In genomic region chr22:28802595-28803087, GRCh38 we compare ENCODE assay signal across 8 cellular contexts. TPM values are rescaled to one million over a fixed set of nuclear protein-coding genes. Genes with fewer than 3 reads are reported as not detected.
DNase-seq lines count a peak whose midpoint lies in the region; ATAC-seq and TF ChIP-seq lines count a peak whose summit lies in the region.
"Had no signal": no experiment of that assay in that cellular context is flagged by ENCODE, and none has a peak within 500 bp of the region (broad histone marks: within the 10 kb centered on the region; RNA-seq: fewer than 3 reads in every experiment).

No MANE protein-coding gene starts in this region.

- no peaks in the 10 kb centered on the region for H3K9me3 ChIP-seq in skeletal muscle satellite cell (replicated peaks; ENCODE audit: low read length)

- H3K27me3 Mint-ChIP-seq in dendritic cell treated with granulocyte-macrophage colony-stimulating factor and Interleukin-4, amounts not matched to agents 40 ng/mL and 50 ng/mL, for 4 days: no peaks in the 10 kb centered on the region

- no peaks in the 10 kb centered on the region for H3K27me3 ChIP-seq in skeletal muscle satellite cell (ENCODE audit: control insufficient read depth, insufficient read depth, low read length)

- peaks cover 14% of the 10 kb centered on the region for H3K36me3 ChIP-seq in skeletal muscle satellite cell (ENCODE audit: insufficient read depth, low read length)

- peak; percentile 3 for TF ChIP-seq CTCF in GM12864 (IDR thresholded peaks at IDR 0.05; ENCODE audit: low read depth, low read length, missing control alignments)

- intact Hi-C loops in dendritic cell treated with granulocyte-macrophage colony-stimulating factor and Interleukin-4, amounts not matched to agents 40 ng/mL and 50 ng/mL, for 4 days (cut with micrococcal nuclease): loop anchor here (1.0 to 10.0 kb wide), 2 partner anchors 8 to 58 kb away; partner anchors contain the start of genes CHEK2 and HSCB
- intact Hi-C loops in left ventricle myocardium superior (cut with micrococcal nuclease) (no loop called here), left colon (cut with DNase I, micrococcal nuclease) (no loop called here)

- H3K4me1 Mint-ChIP-seq in dendritic cell treated with granulocyte-macrophage colony-stimulating factor and Interleukin-4, amounts not matched to agents 40 ng/mL and 50 ng/mL, for 4 days (ENCODE audit: low read depth): peaks cover 31% of the 10 kb centered on the region

- no peak for DNase-seq in GM12864 (ENCODE audit: low read depth)
- DNase-seq in NCI-H69 (lab: John Stamatoyannopoulos, UW): peak; percentile 40
- DNase-seq in left ventricle myocardium superior: no peak
- DNase-seq in left colon: no peak
- DNase-seq: NCI-H1436 treated with DMSO at 0.1 percent for 48 hours had no signal

- no peaks in the 10 kb centered on the region for H3K9me3 Mint-ChIP-seq in dendritic cell treated with granulocyte-macrophage colony-stimulating factor and Interleukin-4, amounts not matched to agents 40 ng/mL and 50 ng/mL, for 4 days

- no peak overlapping the region; the same call in 1 of the 2 replicates for H3K4me3 ChIP-seq in GM12864 (ENCODE audit: low read depth, low read length)
- H3K4me3 ChIP-seq in skeletal muscle satellite cell (ENCODE audit: low read length): no peak overlapping the region

- no peak overlapping the region for H3K9ac ChIP-seq in skeletal muscle satellite cell (ENCODE audit: low read depth, low read length)

- peak overlapping the region; percentile 100 for H3K27ac Mint-ChIP-seq in dendritic cell treated with granulocyte-macrophage colony-stimulating factor and Interleukin-4, amounts not matched to agents 40 ng/mL and 50 ng/mL, for 4 days

- H3K36me3 Mint-ChIP-seq in dendritic cell treated with granulocyte-macrophage colony-stimulating factor and Interleukin-4, amounts not matched to agents 40 ng/mL and 50 ng/mL, for 4 days (ENCODE audit: low read depth): peaks cover 40% of the 10 kb centered on the region

- ATAC-seq in left ventricle myocardium superior (no peak), left colon (no peak), GM18907 (IDR thresholded peaks at IDR 0.05; ENCODE audit: unreplicated experiment) (no peak)

- H3K4me3 Mint-ChIP-seq in dendritic cell treated with granulocyte-macrophage colony-stimulating factor and Interleukin-4, amounts not matched to agents 40 ng/mL and 50 ng/mL, for 4 days: peak overlapping the region; percentile 74

- H3K4me1 ChIP-seq in skeletal muscle satellite cell (ENCODE audit: control insufficient read depth, insufficient read depth, low read length): peaks cover 16% of the 10 kb centered on the region

- peak overlapping the region; percentile 95 for H3K4me2 ChIP-seq in skeletal muscle satellite cell (ENCODE audit: low read length)

RNA-seq across cellular contexts. Expression of gene XBP1, which starts 2.3 kb away (rescaled TPM):
- total RNA-seq in skeletal muscle satellite cell (2012; rRNA removed): 153 and 161 TPM in 2 replicates
- total RNA-seq in left ventricle myocardium superior: 73.7 TPM
- 100 to 1,000 TPM; 206 to 255 TPM for total RNA-seq in left colon

RNA-seq across cellular contexts. Expression of gene CCDC117, which starts 30.1 kb away (rescaled TPM):
- 14.7 and 16.2 TPM in 2 replicates for total RNA-seq in skeletal muscle satellite cell (2012; rRNA removed)
- total RNA-seq in left ventricle myocardium superior (13.2 TPM), left colon (10 to 100 TPM; 15.2 to 17.0 TPM)
